Comparison of ENCODE assay signal across 1 cellular context in genomic region chr1:244354810-244355278, GRCh38.
TF ChIP-seq lines count a peak whose summit lies in the region.

No MANE protein-coding gene starts in this region.

TF ChIP-seq in K562, 482 proteins besides CTCF, POLR2A, EP300 and RAD21 (continued from another document):
- TF ChIP-seq E2F8 (IDR thresholded peaks at IDR 0.05; ENCODE audit: low read depth, partially characterized antibody): no peak
- TF ChIP-seq ZNF639 (CRISPR knock-in tag; conservative IDR thresholded peaks at IDR 0.05 in 1 of 2, IDR thresholded peaks at IDR 0.05 in 1 of 2): peak in 1 of 2 experiments; percentile 93; a peak in 2 of 4 replicates
- TF ChIP-seq KDM1A (IDR thresholded peaks at IDR 0.05): peak; percentile 99
- peak; percentile 85 for TF ChIP-seq MITF (IDR thresholded peaks at IDR 0.05)
- no peak for TF ChIP-seq ZNF232 (CRISPR knock-in tag; IDR thresholded peaks at IDR 0.05)
- peak; percentile 87 for TF ChIP-seq GATA2 (CRISPR knock-in tag; IDR thresholded peaks at IDR 0.05)
- TF ChIP-seq KLF16 (IDR thresholded peaks at IDR 0.05): peak; percentile 89
- peak; percentile 94 to 95 for TF ChIP-seq TRIM24 (IDR thresholded peaks at IDR 0.05)
- peak; percentile 55; the same call in 1 of the 2 replicates for TF ChIP-seq CBX5 (IDR thresholded peaks at IDR 0.05; ENCODE audit: borderline replicate concordance, low read depth)
- TF ChIP-seq UBTF (IDR thresholded peaks at IDR 0.05; ENCODE audit: borderline replicate concordance in 1 of 2, low read depth in 2 of 2, low read length in 2 of 2): no peak
- TF ChIP-seq CHAMP1 (IDR thresholded peaks at IDR 0.05): 0 out of 2 replicates have a peak, but pooled peaks have one; percentile 54
- TF ChIP-seq RNF2 (IDR thresholded peaks at IDR 0.05): peak; percentile 84
- no peak for TF ChIP-seq PBX2 (CRISPR knock-in tag; IDR thresholded peaks at IDR 0.05; ENCODE audit: low read depth)
- TF ChIP-seq PBX2 (tag; conservative IDR thresholded peaks at IDR 0.05; ENCODE audit: low read depth): peak; percentile 98
- TF ChIP-seq ZNF445 (CRISPR knock-in tag; IDR thresholded peaks at IDR 0.05; ENCODE audit: low read depth): no peak
- peak; percentile 79 for TF ChIP-seq ZNF316 (IDR thresholded peaks at IDR 0.05)
- peak; percentile 80 for TF ChIP-seq BACH1 (tag; IDR thresholded peaks at IDR 0.05)
- TF ChIP-seq HSF4 (CRISPR knock-in tag; IDR thresholded peaks at IDR 0.05; ENCODE audit: borderline replicate concordance): 0 out of 2 replicates have a peak, but pooled peaks have one; percentile 40
- TF ChIP-seq ZNF79 (CRISPR knock-in tag; IDR thresholded peaks at IDR 0.05; ENCODE audit: low read depth): no peak
- TF ChIP-seq FOXM1 (IDR thresholded peaks at IDR 0.05; ENCODE audit: low read depth): peak; percentile 46; the same call in 1 of the 2 replicates
- no peak for TF ChIP-seq FOXM1 (CRISPR knock-in tag; IDR thresholded peaks at IDR 0.05; ENCODE audit: low read depth)
- peak; percentile 66 for TF ChIP-seq SMARCC2 (IDR thresholded peaks at IDR 0.05; ENCODE audit: low read depth)
- peak; percentile 47 to 56 for TF ChIP-seq FOXK2 (conservative IDR thresholded peaks at IDR 0.05 in 1 of 2, IDR thresholded peaks at IDR 0.05 in 1 of 2; ENCODE audit: low read depth in 2 of 2)
- no peak for TF ChIP-seq CBX1 (IDR thresholded peaks at IDR 0.05; ENCODE audit: low read depth)
- no peak for TF ChIP-seq ZNF384 (IDR thresholded peaks at IDR 0.05; ENCODE audit: low read depth, low read length)
